Comparison of ENCODE assay signal across 8 cellular contexts in the genomic region with DNA sequence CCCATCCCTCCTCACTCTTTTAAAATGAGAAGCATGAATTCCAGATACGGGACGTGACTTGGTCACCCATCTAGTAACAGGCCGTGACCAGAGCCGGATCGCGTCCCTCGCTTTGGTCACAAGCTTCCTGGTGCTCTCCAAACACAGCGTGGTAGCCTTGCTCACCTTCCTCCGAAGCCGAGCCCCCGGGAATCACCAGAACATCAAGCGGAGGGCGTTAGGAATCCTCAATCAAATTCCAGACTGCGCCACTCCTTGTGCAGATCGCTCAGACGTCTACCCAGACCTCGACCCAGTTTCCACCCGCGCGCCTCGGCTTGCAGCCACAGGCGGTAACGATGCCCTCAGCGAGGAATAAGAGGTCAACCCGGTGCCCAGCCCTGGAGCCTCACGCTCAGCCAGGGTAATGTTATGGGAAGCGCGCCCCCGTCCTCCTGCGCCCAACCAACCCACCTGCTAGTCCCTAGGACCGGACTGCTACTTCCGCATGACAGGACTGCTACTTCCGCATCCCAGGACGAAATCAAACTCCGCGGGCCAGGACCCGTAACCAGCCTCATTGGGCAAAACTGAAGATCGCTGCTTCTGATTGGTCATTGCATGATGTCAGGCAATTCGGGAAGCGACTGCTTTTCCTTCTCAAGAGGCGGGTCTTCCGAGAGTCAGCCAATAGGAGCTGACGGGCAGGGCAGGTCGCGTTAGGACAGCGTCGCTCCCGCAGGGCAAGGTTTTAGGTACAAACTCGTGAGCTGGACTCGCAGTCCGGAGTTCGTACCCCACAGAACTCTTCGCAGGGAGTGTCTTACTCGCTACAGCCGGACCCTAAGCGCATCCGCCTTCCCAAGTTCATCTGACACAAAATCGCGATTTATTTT. TPM values are rescaled to one million over a fixed set of nuclear protein-coding genes. Genes with fewer than 3 reads are reported as not detected.
A peak's percentile ranks its signal among the peaks of the same experiment; 100 is the strongest.
DNase-seq lines count a peak whose midpoint lies in the region; ATAC-seq and TF ChIP-seq lines count a peak whose summit lies in the region.

A gene (minus strand): TSS at position 501 of the 875 bp plus-strand sequence. CDS start 1,212 bp downstream, outside the sequence.

- no peaks in the 10 kb centered on the region for H3K27me3 Mint-ChIP-seq in WTC11 (ENCODE audit: low read depth)
- peaks cover 5 to 14% (median 10%) of the 10 kb centered on the region in 3 donors for H3K27me3 Mint-ChIP-seq in immature natural killer cell (ENCODE audit: low read depth in 3 of 3)

- ATAC-seq in GM19025 (IDR thresholded peaks at IDR 0.05; ENCODE audit: low read depth, unreplicated experiment) (peak; percentile 98), HG03280 (IDR thresholded peaks at IDR 0.05; ENCODE audit: unreplicated experiment) (peak; percentile 97), WTC11 (peak; percentile 94)

- DNase-seq in AG09319 (ENCODE audit: extremely low read depth, low read depth) = peak; percentile 97
- DNase-seq in NCI-H345 (lab: John Stamatoyannopoulos, UW) = peak; percentile 99
- peak; percentile 91 for DNase-seq in WTC11 (ENCODE audit: low spot score)
- peak; percentile 58 to 98 (median 92) for DNase-seq in caudate nucleus (lab: John Stamatoyannopoulos, UW)
- DNase-seq in immature natural killer cell = peak; percentile 96 to 97 (median 96)
- DNase-seq in smooth muscle cell of the brain vasculature (ENCODE audit: low read depth, low spot score) = peak; percentile 93

- peaks cover 17% of the 10 kb centered on the region for H3K4me1 Mint-ChIP-seq in WTC11
- H3K4me1 Mint-ChIP-seq in immature natural killer cell = peaks cover 26 to 37% of the 10 kb centered on the region in 2 donors

- H3K27ac Mint-ChIP-seq in WTC11 (peak within 1 kb of the TSS; percentile 92), immature natural killer cell (peak within 1 kb of the TSS; percentile 40 to 88 (median 78))

- POLR2A ChIA-PET in WTC11 (lab: Charles Lee) = interaction anchor here (1.2 to 1.5 kb wide), 2 partner anchors 40 to 300 kb away, joined by 9 to 13 read pairs; a partner anchor contains a TSS

- CTCF ChIA-PET in WTC11 (lab: Charles Lee) = interaction anchor here (0.7 to 2.6 kb wide), 6 partner anchors 8 to 300 kb away, joined by 3 to 13 read pairs (median 4); a partner anchor contains a TSS

- H3K9me3 Mint-ChIP-seq in WTC11 (no peaks in the 10 kb centered on the region), immature natural killer cell (no peaks in the 10 kb centered on the region)

- TF ChIP-seq CTCF in AG09319 (IDR thresholded peaks at IDR 0.05; ENCODE audit: low read depth, low read length) = no peak
- no peak for TF ChIP-seq CTCF in WTC11 (IDR thresholded peaks at IDR 0.05)

- no peak within 1 kb of the TSS for H3K27ac ChIP-seq in caudate nucleus (ENCODE audit: low read depth, low read length)

- no peaks in the 10 kb centered on the region for H3K36me3 Mint-ChIP-seq in WTC11
- H3K36me3 Mint-ChIP-seq in immature natural killer cell = peaks cover 0 to 4% (median 0%) of the 10 kb centered on the region in 3 donors

- H3K4me3 Mint-ChIP-seq in WTC11 (peak within 1 kb of the TSS; percentile 97), immature natural killer cell (peak within 1 kb of the TSS; percentile 93 to 99 (median 96))

TF ChIP-seq in WTC11, 78 proteins besides CTCF, POLR2A, EP300 and RAD21 (continues in another document):
- TF ChIP-seq ELF4 (CRISPR knock-in tag; IDR thresholded peaks at IDR 0.05; ENCODE audit: low read depth) (no peak), TCF7 (CRISPR knock-in tag; IDR thresholded peaks at IDR 0.05; ENCODE audit: low read depth) (no peak), GTF2I (CRISPR knock-in tag; conservative IDR thresholded peaks at IDR 0.05) (no peak), FOXJ3 (CRISPR knock-in tag; IDR thresholded peaks at IDR 0.05; ENCODE audit: borderline replicate concordance) (no peak), NR2C2 (CRISPR knock-in tag; IDR thresholded peaks at IDR 0.05) (no peak), ZNF396 (CRISPR knock-in tag; IDR thresholded peaks at IDR 0.05; ENCODE audit: borderline replicate concordance) (no peak)
- TF ChIP-seq, protein P1, sequence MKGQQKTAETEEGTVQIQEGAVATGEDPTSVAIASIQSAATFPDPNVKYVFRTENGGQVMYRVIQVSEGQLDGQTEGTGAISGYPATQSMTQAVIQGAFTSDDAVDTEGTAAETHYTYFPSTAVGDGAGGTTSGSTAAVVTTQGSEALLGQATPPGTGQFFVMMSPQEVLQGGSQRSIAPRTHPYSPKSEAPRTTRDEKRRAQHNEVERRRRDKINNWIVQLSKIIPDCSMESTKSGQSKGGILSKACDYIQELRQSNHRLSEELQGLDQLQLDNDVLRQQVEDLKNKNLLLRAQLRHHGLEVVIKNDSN (CRISPR knock-in tag; IDR thresholded peaks at IDR 0.05) = no peak
- TF ChIP-seq, protein P2, sequence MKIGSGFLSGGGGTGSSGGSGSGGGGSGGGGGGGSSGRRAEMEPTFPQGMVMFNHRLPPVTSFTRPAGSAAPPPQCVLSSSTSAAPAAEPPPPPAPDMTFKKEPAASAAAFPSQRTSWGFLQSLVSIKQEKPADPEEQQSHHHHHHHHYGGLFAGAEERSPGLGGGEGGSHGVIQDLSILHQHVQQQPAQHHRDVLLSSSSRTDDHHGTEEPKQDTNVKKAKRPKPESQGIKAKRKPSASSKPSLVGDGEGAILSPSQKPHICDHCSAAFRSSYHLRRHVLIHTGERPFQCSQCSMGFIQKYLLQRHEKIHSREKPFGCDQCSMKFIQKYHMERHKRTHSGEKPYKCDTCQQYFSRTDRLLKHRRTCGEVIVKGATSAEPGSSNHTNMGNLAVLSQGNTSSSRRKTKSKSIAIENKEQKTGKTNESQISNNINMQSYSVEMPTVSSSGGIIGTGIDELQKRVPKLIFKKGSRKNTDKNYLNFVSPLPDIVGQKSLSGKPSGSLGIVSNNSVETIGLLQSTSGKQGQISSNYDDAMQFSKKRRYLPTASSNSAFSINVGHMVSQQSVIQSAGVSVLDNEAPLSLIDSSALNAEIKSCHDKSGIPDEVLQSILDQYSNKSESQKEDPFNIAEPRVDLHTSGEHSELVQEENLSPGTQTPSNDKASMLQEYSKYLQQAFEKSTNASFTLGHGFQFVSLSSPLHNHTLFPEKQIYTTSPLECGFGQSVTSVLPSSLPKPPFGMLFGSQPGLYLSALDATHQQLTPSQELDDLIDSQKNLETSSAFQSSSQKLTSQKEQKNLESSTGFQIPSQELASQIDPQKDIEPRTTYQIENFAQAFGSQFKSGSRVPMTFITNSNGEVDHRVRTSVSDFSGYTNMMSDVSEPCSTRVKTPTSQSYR (CRISPR knock-in tag; IDR thresholded peaks at IDR 0.05) = no peak
- TF ChIP-seq, protein P3, sequence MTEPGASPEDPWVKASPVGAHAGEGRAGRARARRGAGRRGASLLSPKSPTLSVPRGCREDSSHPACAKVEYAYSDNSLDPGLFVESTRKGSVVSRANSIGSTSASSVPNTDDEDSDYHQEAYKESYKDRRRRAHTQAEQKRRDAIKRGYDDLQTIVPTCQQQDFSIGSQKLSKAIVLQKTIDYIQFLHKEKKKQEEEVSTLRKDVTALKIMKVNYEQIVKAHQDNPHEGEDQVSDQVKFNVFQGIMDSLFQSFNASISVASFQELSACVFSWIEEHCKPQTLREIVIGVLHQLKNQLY (CRISPR knock-in tag; IDR thresholded peaks at IDR 0.05) = no peak
- TF ChIP-seq, protein P4, sequence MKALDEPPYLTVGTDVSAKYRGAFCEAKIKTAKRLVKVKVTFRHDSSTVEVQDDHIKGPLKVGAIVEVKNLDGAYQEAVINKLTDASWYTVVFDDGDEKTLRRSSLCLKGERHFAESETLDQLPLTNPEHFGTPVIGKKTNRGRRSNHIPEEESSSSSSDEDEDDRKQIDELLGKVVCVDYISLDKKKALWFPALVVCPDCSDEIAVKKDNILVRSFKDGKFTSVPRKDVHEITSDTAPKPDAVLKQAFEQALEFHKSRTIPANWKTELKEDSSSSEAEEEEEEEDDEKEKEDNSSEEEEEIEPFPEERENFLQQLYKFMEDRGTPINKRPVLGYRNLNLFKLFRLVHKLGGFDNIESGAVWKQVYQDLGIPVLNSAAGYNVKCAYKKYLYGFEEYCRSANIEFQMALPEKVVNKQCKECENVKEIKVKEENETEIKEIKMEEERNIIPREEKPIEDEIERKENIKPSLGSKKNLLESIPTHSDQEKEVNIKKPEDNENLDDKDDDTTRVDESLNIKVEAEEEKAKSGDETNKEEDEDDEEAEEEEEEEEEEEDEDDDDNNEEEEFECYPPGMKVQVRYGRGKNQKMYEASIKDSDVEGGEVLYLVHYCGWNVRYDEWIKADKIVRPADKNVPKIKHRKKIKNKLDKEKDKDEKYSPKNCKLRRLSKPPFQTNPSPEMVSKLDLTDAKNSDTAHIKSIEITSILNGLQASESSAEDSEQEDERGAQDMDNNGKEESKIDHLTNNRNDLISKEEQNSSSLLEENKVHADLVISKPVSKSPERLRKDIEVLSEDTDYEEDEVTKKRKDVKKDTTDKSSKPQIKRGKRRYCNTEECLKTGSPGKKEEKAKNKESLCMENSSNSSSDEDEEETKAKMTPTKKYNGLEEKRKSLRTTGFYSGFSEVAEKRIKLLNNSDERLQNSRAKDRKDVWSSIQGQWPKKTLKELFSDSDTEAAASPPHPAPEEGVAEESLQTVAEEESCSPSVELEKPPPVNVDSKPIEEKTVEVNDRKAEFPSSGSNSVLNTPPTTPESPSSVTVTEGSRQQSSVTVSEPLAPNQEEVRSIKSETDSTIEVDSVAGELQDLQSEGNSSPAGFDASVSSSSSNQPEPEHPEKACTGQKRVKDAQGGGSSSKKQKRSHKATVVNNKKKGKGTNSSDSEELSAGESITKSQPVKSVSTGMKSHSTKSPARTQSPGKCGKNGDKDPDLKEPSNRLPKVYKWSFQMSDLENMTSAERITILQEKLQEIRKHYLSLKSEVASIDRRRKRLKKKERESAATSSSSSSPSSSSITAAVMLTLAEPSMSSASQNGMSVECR (CRISPR knock-in tag; IDR thresholded peaks at IDR 0.05; ENCODE audit: borderline replicate concordance) = peak; percentile 76; the same call in 1 of the 2 replicates

RNA-seq across cellular contexts. Expression of the gene that starts here (rescaled TPM):
- total RNA-seq in WTC11 (2021) = 8.2 to 8.5 TPM (median 8.5 TPM) in 3 replicates
- polyA plus RNA-seq in immature natural killer cell = under 1 TPM in 2 of 3 donors, not detected in 1; 0.51 to 0.62 TPM

Comparison
In these comparisons a context has a peak if more than half of its experiments do, and no peak if none do; other contexts are left out.
1. Peak in DNase-seq in immature natural killer cell; RNA of the gene not detected or under 1 TPM.